ENCODE assay signal across 9 cellular contexts in the genomic region with DNA sequence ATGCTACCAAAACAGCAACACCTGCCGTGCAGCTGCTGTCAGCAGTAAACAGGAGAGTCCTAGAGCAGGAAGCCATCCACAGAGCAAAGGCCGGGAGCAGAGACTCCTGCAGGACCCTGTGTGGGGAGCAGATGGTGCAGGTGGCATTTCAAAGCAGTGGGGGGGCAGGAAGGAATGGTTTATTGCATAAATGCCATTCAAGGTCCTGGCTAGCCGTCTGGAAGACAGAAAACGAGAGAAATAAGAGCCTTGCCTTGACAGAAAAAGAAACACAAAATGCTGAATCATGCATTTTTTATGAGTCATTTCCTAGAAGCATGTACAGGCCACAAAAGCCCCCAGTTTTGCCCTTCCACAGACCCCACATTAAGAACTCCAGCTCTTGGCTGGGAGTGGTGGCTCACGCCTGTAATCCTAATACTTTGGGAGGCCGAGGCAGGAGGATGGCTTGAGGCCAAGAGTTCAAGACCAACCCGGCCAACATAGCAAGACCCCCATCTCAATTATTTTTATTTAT. TPM values are rescaled to one million over a fixed set of nuclear protein-coding genes. Genes with fewer than 3 reads are reported as not detected.
A peak's percentile ranks its signal among the peaks of the same experiment; 100 is the strongest.
DNase-seq lines count a peak whose midpoint lies in the region; ATAC-seq and TF ChIP-seq lines count a peak whose summit lies in the region.
"Had no signal": no experiment of that assay in that cellular context is flagged by ENCODE, and none has a peak within 500 bp of the region (broad histone marks: within the 10 kb centered on the region; RNA-seq: fewer than 3 reads in every experiment).

No MANE protein-coding gene starts in this region.

- peak overlapping the region in 4 of 10 experiments; percentile 5 to 52 (median 16); a peak in 6 of 20 replicates for H3K4me3 ChIP-seq in BLaER1 treated with 17β-estradiol and CSF1 and Interleukin-3, amounts not matched to agents 10 nM and 100 nM
- no peak overlapping the region for H3K4me3 ChIP-seq in RWPE2 (ENCODE audit: severe bottlenecking)

- H3K4me2 ChIP-seq in BLaER1 treated with 17β-estradiol and CSF1 and Interleukin-3, amounts not matched to agents 10 nM and 100 nM: peak overlapping the region; percentile 67 to 96 (median 87)

- peaks cover 21% of the 10 kb centered on the region for H3K4me1 Mint-ChIP-seq in CD14-positive monocyte

- H3K27me3 Mint-ChIP-seq in CD14-positive monocyte (ENCODE audit: low read depth in 3 of 3): peaks cover 71 to 78% (median 76%) of the 10 kb centered on the region in 3 donors
- H3K27me3 Mint-ChIP-seq: activated T-helper 17 cell treated with anti-CD3 and anti-CD28 coated beads, Interleukin-2, amount 50 U/mL, for 72 hours had no signal

- TF ChIP-seq CTCF in RWPE2 (IDR thresholded peaks at IDR 0.05; ENCODE audit: poor library complexity, severe bottlenecking) (no peak), CD14-positive monocyte (IDR thresholded peaks at IDR 0.05) (no peak)

- peaks cover 0 to 1% of the 10 kb centered on the region in 2 donors for H3K36me3 Mint-ChIP-seq in CD14-positive monocyte

- H3K27ac Mint-ChIP-seq in CD14-positive monocyte: peak overlapping the region in 2 of 7 donors; percentile 53 to 80
- H3K27ac Mint-ChIP-seq: activated T-helper 17 cell treated with anti-CD3 and anti-CD28 coated beads, Interleukin-2, amount 50 U/mL, for 72 hours had no signal

- peak; percentile 49 for ATAC-seq in RWPE2 (ENCODE audit: low read depth)
- no peak for ATAC-seq in Right ventricle myocardium superior (ENCODE audit: poor library complexity)
- ATAC-seq: activated T-helper 17 cell treated with anti-CD3 and anti-CD28 coated beads, Interleukin-2, amount 50 U/mL, for 72 hours had no signal

- no peaks in the 10 kb centered on the region; a peak in 2 of 22 replicates for H3K36me3 ChIP-seq in BLaER1 treated with 17β-estradiol and CSF1 and Interleukin-3, amounts not matched to agents 10 nM and 100 nM
- H3K36me3 ChIP-seq in RWPE2 (ENCODE audit: low read depth): no peaks in the 10 kb centered on the region

- H3K27ac ChIP-seq in BLaER1 treated with 17β-estradiol and CSF1 and Interleukin-3, amounts not matched to agents 10 nM and 100 nM: peak overlapping the region in 9 of 11 experiments; percentile 65 to 85 (median 81); a peak in 18 of 22 replicates
- peak overlapping the region; percentile 70 for H3K27ac ChIP-seq in RWPE2 (ENCODE audit: poor library complexity, severe bottlenecking)

- peaks cover 0 to 15% (median 0%) of the 10 kb centered on the region in 11 experiments; a peak in 4 of 22 replicates for H3K27me3 ChIP-seq in BLaER1 treated with 17β-estradiol and CSF1 and Interleukin-3, amounts not matched to agents 10 nM and 100 nM
- H3K27me3 ChIP-seq in RWPE2 (ENCODE audit: insufficient read depth, poor library complexity, severe bottlenecking): no peaks in the 10 kb centered on the region

- DNase-seq in HCEC 1CT: peak; percentile 80
- no peak for DNase-seq in RWPE2 (ENCODE audit: low spot score)
- DNase-seq in glomerular visceral epithelial cell (ENCODE audit: extremely low spot score): peak; percentile 80
- no peak for DNase-seq in AG20443 (ENCODE audit: low spot score)
- DNase-seq in CD14-positive monocyte (ENCODE audit: low spot score): no peak
- DNase-seq in Right ventricle myocardium superior: no peak
- no peak for DNase-seq in anterior cingulate cortex (lab: John Stamatoyannopoulos, UW)

- H4K20me1 ChIP-seq in BLaER1 treated with 17β-estradiol and CSF1 and Interleukin-3, amounts not matched to agents 10 nM and 100 nM: peaks cover 0 to 10% (median 3%) of the 10 kb centered on the region in 11 experiments; a peak in 9 of 22 replicates

- intact Hi-C loops in CD14-positive monocyte (cut with micrococcal nuclease): no loop called here
- intact Hi-C loops in Right ventricle myocardium superior (cut with DNase I): no loop called here

- peak overlapping the region in 9 of 11 experiments; percentile 29 to 71 (median 65); a peak in 18 of 22 replicates for H3K9ac ChIP-seq in BLaER1 treated with 17β-estradiol and CSF1 and Interleukin-3, amounts not matched to agents 10 nM and 100 nM

- H3K4me1 ChIP-seq in BLaER1 treated with 17β-estradiol and CSF1 and Interleukin-3, amounts not matched to agents 10 nM and 100 nM: peaks cover 22 to 70% (median 39%) of the 10 kb centered on the region in 10 experiments
- H3K4me1 ChIP-seq in RWPE2 (ENCODE audit: insufficient read depth, poor library complexity, severe bottlenecking): peaks cover 20% of the 10 kb centered on the region

- peak overlapping the region in 1 of 2 donors; percentile 86 for H3K4me3 Mint-ChIP-seq in CD14-positive monocyte
- H3K4me3 Mint-ChIP-seq: activated T-helper 17 cell treated with anti-CD3 and anti-CD28 coated beads, Interleukin-2, amount 50 U/mL, for 72 hours had no signal

- H3K9me3 ChIP-seq in BLaER1 treated with 17β-estradiol and CSF1 and Interleukin-3, amounts not matched to agents 10 nM and 100 nM (replicated peaks in 1 of 11): no peaks in the 10 kb centered on the region
- no peaks in the 10 kb centered on the region for H3K9me3 ChIP-seq in RWPE2 (ENCODE audit: severe bottlenecking)

- peaks cover 3 to 15% (median 8%) of the 10 kb centered on the region in 7 donors for H3K9me3 Mint-ChIP-seq in CD14-positive monocyte
- H3K9me3 Mint-ChIP-seq: activated T-helper 17 cell treated with anti-CD3 and anti-CD28 coated beads, Interleukin-2, amount 50 U/mL, for 72 hours had no signal

RNA-seq across cellular contexts. Expression of a gene that starts 5.4 kb away (rescaled TPM):
- polyA plus RNA-seq in CD14-positive monocyte: not detected
- 0.08 TPM for total RNA-seq in Right ventricle myocardium superior

RNA-seq across cellular contexts. Expression of a gene that starts 17.1 kb away (rescaled TPM):
- polyA plus RNA-seq in CD14-positive monocyte: 1 to 10 TPM; 1.5 to 2.4 TPM
- total RNA-seq in Right ventricle myocardium superior: 57.2 TPM

RNA-seq across cellular contexts. Expression of a gene that starts 27.4 kb away (rescaled TPM):
- polyA plus RNA-seq in CD14-positive monocyte: under 1 TPM in 1 of 2 donors, not detected in 1; 0.17 TPM
- total RNA-seq in Right ventricle myocardium superior: 237 TPM

RNA-seq across cellular contexts. Expression of a gene that starts 40.6 kb away (rescaled TPM):
- polyA plus RNA-seq in CD14-positive monocyte: not detected
- 22.0 TPM for total RNA-seq in Right ventricle myocardium superior

RNA-seq across cellular contexts. Expression of a gene that starts 53.2 kb away (rescaled TPM):
- 10 to 100 TPM in 1 of 2 donors, 1 to 10 TPM in 1; 5.6 to 15.7 TPM for polyA plus RNA-seq in CD14-positive monocyte
- 29.6 TPM for total RNA-seq in Right ventricle myocardium superior

Comparison
In these comparisons a context has a peak if more than half of its experiments do, and no peak if none do; other contexts are left out.
1. DNase-seq: peak in HCEC 1CT (single experiment) and glomerular visceral epithelial cell (single experiment); none in RWPE2 (single experiment), AG20443 (single experiment), CD14-positive monocyte (single experiment), Right ventricle myocardium superior (single experiment) and anterior cingulate cortex (0 of 58).